ENCODE assay signal across 18 cellular contexts in genomic region chr9:104269374-104269773, GRCh38.
DNase-seq lines count a peak whose midpoint lies in the region; ATAC-seq and TF ChIP-seq lines count a peak whose summit lies in the region.
"Had no signal": no experiment of that assay in that cellular context is flagged by ENCODE, and none has a peak within 500 bp of the region (broad histone marks: within the 10 kb centered on the region; RNA-seq: fewer than 3 reads in every experiment).

No MANE protein-coding gene starts in this region.

- H3K27me3 ChIP-seq in ascending aorta (no peaks in the 10 kb centered on the region), thoracic aorta (replicated peaks; ENCODE audit: insufficient read depth) (no peaks in the 10 kb centered on the region), tibial nerve (no peaks in the 10 kb centered on the region)
- H3K27me3 ChIP-seq: BE2C had no signal

- TF ChIP-seq POLR2A in tibial nerve (IDR thresholded peaks at IDR 0.05) = no peak

- intact Hi-C loops in ascending aorta (cut with DNase I) = no loop called here

- peaks cover 8 to 14% of the 10 kb centered on the region in 2 donors for H3K4me1 ChIP-seq in ascending aorta
- peaks cover 4 to 25% of the 10 kb centered on the region in 2 donors for H3K4me1 ChIP-seq in thoracic aorta (ENCODE audit: control insufficient read depth in 1 of 2, low read depth in 2 of 2)
- H3K4me1 ChIP-seq in tibial nerve = no peaks in the 10 kb centered on the region
- H3K4me1 ChIP-seq: BE2C had no signal

- DNase-seq in ascending aorta (ENCODE audit: low spot score in 2 of 2) (no peak), fibroblast of the aortic adventitia (ENCODE audit: low read depth) (peak; percentile 19), kidney glomerular epithelial cell (lab: John Stamatoyannopoulos, UW) (peak; percentile 6), thoracic aorta (ENCODE audit: low spot score) (no peak), NCI-H128 (lab: John Stamatoyannopoulos, UW; ENCODE audit: unreplicated experiment) (no peak), NCI-H510A (lab: John Stamatoyannopoulos, UW) (no peak), tibial nerve (ENCODE audit: low spot score in 2 of 2) (no peak)
- DNase-seq: ACHN; BE2C; C1 segment of cervical spinal cord; CD4-positive, CD25-positive, alpha-beta regulatory T cell; CD8-positive, alpha-beta memory T cell; COR-L47; DMS 273 treated with DMSO at 0.1 percent for 48 hours; DMS79; GDM1; HCEC 1CT had no signal

- peak; percentile 50 for ATAC-seq in thoracic aorta (ENCODE audit: insufficient number of reproducible peaks, low FRiP score, low read depth)
- ATAC-seq: GM23338 had no signal

- H3K9me3 ChIP-seq in ascending aorta (no peaks in the 10 kb centered on the region), thoracic aorta (no peaks in the 10 kb centered on the region), tibial nerve (no peaks in the 10 kb centered on the region)
- H3K9me3 ChIP-seq: BE2C had no signal

- TF ChIP-seq EP300 in tibial nerve (IDR thresholded peaks at IDR 0.05) = no peak

- peak overlapping the region; percentile 70 to 83 for H3K27ac ChIP-seq in ascending aorta
- H3K27ac ChIP-seq in thoracic aorta = peak overlapping the region; percentile 25 to 68
- H3K27ac ChIP-seq in tibial nerve = no peak overlapping the region

- H3K4me3 ChIP-seq in ascending aorta = no peak overlapping the region
- no peak overlapping the region for H3K4me3 ChIP-seq in fibroblast of the aortic adventitia (ENCODE audit: low read depth, low read length)
- no peak overlapping the region for H3K4me3 ChIP-seq in thoracic aorta
- H3K4me3 ChIP-seq in tibial nerve = no peak overlapping the region
- H3K4me3 ChIP-seq: GM23338 had no signal

- no peak for TF ChIP-seq CTCF in ascending aorta (IDR thresholded peaks at IDR 0.05)
- no peak for TF ChIP-seq CTCF in fibroblast of the aortic adventitia (IDR thresholded peaks at IDR 0.05; ENCODE audit: insufficient read depth, low read length)
- TF ChIP-seq CTCF in thoracic aorta (IDR thresholded peaks at IDR 0.05) = no peak
- TF ChIP-seq CTCF in tibial nerve (IDR thresholded peaks at IDR 0.05) = no peak

- H3K36me3 ChIP-seq in ascending aorta = no peaks in the 10 kb centered on the region
- no peaks in the 10 kb centered on the region for H3K36me3 ChIP-seq in thoracic aorta
- no peaks in the 10 kb centered on the region for H3K36me3 ChIP-seq in tibial nerve
- H3K36me3 ChIP-seq: BE2C had no signal

Comparison
In these comparisons a context has a peak if more than half of its experiments do, and no peak if none do; other contexts are left out.
1. DNase-seq: peak in fibroblast of the aortic adventitia (single experiment) and kidney glomerular epithelial cell (single experiment); none in ascending aorta (0 of 2), thoracic aorta (single experiment), NCI-H128 (single experiment), NCI-H510A (single experiment) and tibial nerve (0 of 2).
2. H3K27ac ChIP-seq: peak in ascending aorta (2 of 2) and thoracic aorta (2 of 2); none in tibial nerve (0 of 4).